Comparison of ENCODE assay signal across 28 cellular contexts in the genomic region with DNA sequence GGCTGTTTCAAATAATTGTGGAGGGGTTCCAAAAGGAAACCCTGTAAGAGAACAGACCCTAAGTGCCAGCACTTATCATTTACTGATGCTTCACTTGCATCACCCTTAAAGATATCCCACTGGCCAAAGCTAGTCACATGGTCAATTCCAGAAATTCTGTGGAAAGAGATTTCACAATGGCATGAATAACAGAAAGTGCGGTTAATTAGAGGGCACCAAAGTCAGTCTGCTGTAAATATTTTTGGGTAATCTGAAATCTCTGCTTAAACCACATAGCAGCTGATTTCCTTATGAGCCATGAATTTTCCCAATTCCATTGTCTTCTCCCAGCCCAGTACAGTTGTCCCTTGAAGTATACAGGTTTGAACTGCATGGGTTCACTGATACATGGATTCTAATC.
"Had no signal": no experiment of that assay in that cellular context is flagged by ENCODE, and none has a peak within 500 bp of the region (broad histone marks: within the 10 kb centered on the region; RNA-seq: fewer than 3 reads in every experiment).

No MANE protein-coding gene starts in this region.

- H3K4me1 Mint-ChIP-seq: activated CD4-positive, alpha-beta memory T cell treated with anti-CD3 and anti-CD28 coated beads, Interleukin-2, amount 10 ng/mL, durations not matched to agents 7 days and 5 days; activated CD4-positive, alpha-beta T cell treated with anti-CD3 and anti-CD28 coated beads, Interleukin-2, amount 10 ng/mL, durations not matched to agents 7 days and 5 days; activated naive CD4-positive, alpha-beta T cell treated with anti-CD3 and anti-CD28 coated beads, Interleukin-2, amount 10 ng/mL, durations not matched to agents 7 days and 5 days; activated naive CD8-positive, alpha-beta T cell treated with anti-CD3 and anti-CD28 coated beads, Interleukin-2, amount 10 ng/mL, durations not matched to agents 7 days and 5 days; central memory CD8-positive, alpha-beta T cell; naive B cell; nephron progenitor cell had no signal

- H3K4me1 ChIP-seq: esophagus muscularis mucosa, left lung, tibial nerve had no signal

- H3K27ac ChIP-seq: esophagus muscularis mucosa, left lung, neutrophil, ovary, tibial nerve had no signal

- H3K9me3 Mint-ChIP-seq: activated CD4-positive, alpha-beta T cell treated with anti-CD3 and anti-CD28 coated beads, Interleukin-2, amount 10 ng/mL, durations not matched to agents 7 days and 5 days; activated naive CD4-positive, alpha-beta T cell treated with anti-CD3 and anti-CD28 coated beads, Interleukin-2, amount 10 ng/mL, durations not matched to agents 7 days and 5 days; activated naive CD8-positive, alpha-beta T cell treated with anti-CD3 and anti-CD28 coated beads, Interleukin-2, amount 10 ng/mL, durations not matched to agents 7 days and 5 days; nephron progenitor cell; WTC11 had no signal

- H3K36me3 ChIP-seq: esophagus muscularis mucosa, left lung, neutrophil, ovary, tibial nerve had no signal

- ATAC-seq: left lung, sciatic nerve, WTC11 had no signal

- H3K27me3 ChIP-seq: esophagus muscularis mucosa, left lung, neutrophil, ovary, tibial nerve had no signal

- H3K27ac Mint-ChIP-seq: activated CD4-positive, alpha-beta memory T cell treated with anti-CD3 and anti-CD28 coated beads, Interleukin-2, amount 10 ng/mL, durations not matched to agents 7 days and 5 days; activated CD4-positive, alpha-beta T cell treated with anti-CD3 and anti-CD28 coated beads, Interleukin-2, amount 10 ng/mL, durations not matched to agents 7 days and 5 days; activated naive CD4-positive, alpha-beta T cell treated with anti-CD3 and anti-CD28 coated beads, Interleukin-2, amount 10 ng/mL, durations not matched to agents 7 days and 5 days; activated naive CD8-positive, alpha-beta T cell treated with anti-CD3 and anti-CD28 coated beads, Interleukin-2, amount 10 ng/mL, durations not matched to agents 7 days and 5 days; activated T-cell treated with anti-CD3 and anti-CD28 coated beads, Interleukin-2, amount 50 U/mL, for 24 hours; naive B cell; nephron progenitor cell; progenitor cell of endocrine pancreas; WTC11 had no signal

- H3K36me3 Mint-ChIP-seq: activated naive CD4-positive, alpha-beta T cell treated with anti-CD3 and anti-CD28 coated beads, Interleukin-2, amount 10 ng/mL, durations not matched to agents 7 days and 5 days; activated naive CD8-positive, alpha-beta T cell treated with anti-CD3 and anti-CD28 coated beads, Interleukin-2, amount 10 ng/mL, durations not matched to agents 7 days and 5 days; naive B cell; WTC11 had no signal

- DNase-seq: activated CD4-positive, alpha-beta memory T cell treated with anti-CD3 and anti-CD28 coated beads, Interleukin-2, amount 10 ng/mL, durations not matched to agents 7 days and 5 days; activated CD4-positive, alpha-beta T cell treated with anti-CD3 and anti-CD28 coated beads for 1 hour; activated CD4-positive, alpha-beta T cell treated with anti-CD3 and anti-CD28 coated beads, Interleukin-2, amount 10 ng/mL, durations not matched to agents 7 days and 5 days; activated CD8-positive, alpha-beta memory T cell treated with anti-CD3 and anti-CD28 coated beads, Interleukin-2, amount 50 U/mL, for 48 hours; activated gamma-delta T cell; activated naive CD4-positive, alpha-beta T cell treated with anti-CD3 and anti-CD28 coated beads, Interleukin-2, amount 10 ng/mL, durations not matched to agents 7 days and 5 days; activated naive CD8-positive, alpha-beta T cell treated with anti-CD3 and anti-CD28 coated beads, Interleukin-2, amount 10 ng/mL, durations not matched to agents 7 days and 5 days; activated T-cell treated with anti-CD3 and anti-CD28 coated beads, Interleukin-2, amount 50 U/mL, for 24 hours; amniotic stem cell; dermis blood vessel endothelial cell; effector CD4-positive, alpha-beta T cell; kidney glomerular epithelial cell; left lung; naive B cell; nephron progenitor cell; ovary; retina; small intestine; stimulated activated CD4-positive, alpha-beta T cell treated with anti-CD3 and anti-CD28 coated beads, Interleukin-2, amount 100 ng/mL, for 24 hours; stimulated activated naive CD4-positive, alpha-beta T cell; T-helper 2 cell had no signal

- H3K4me3 ChIP-seq: esophagus muscularis mucosa, left lung, ovary, tibial nerve had no signal

- H3K4me3 Mint-ChIP-seq: activated CD4-positive, alpha-beta memory T cell treated with anti-CD3 and anti-CD28 coated beads, Interleukin-2, amount 10 ng/mL, durations not matched to agents 7 days and 5 days; activated CD4-positive, alpha-beta T cell treated with anti-CD3 and anti-CD28 coated beads, Interleukin-2, amount 10 ng/mL, durations not matched to agents 7 days and 5 days; activated naive CD4-positive, alpha-beta T cell treated with anti-CD3 and anti-CD28 coated beads, Interleukin-2, amount 10 ng/mL, durations not matched to agents 7 days and 5 days; activated naive CD8-positive, alpha-beta T cell treated with anti-CD3 and anti-CD28 coated beads, Interleukin-2, amount 10 ng/mL, durations not matched to agents 7 days and 5 days; activated T-cell treated with anti-CD3 and anti-CD28 coated beads, Interleukin-2, amount 50 U/mL, for 24 hours; central memory CD8-positive, alpha-beta T cell; naive B cell; nephron progenitor cell; WTC11 had no signal
